ENCODE assay signal across 6 cellular contexts in the genomic region with DNA sequence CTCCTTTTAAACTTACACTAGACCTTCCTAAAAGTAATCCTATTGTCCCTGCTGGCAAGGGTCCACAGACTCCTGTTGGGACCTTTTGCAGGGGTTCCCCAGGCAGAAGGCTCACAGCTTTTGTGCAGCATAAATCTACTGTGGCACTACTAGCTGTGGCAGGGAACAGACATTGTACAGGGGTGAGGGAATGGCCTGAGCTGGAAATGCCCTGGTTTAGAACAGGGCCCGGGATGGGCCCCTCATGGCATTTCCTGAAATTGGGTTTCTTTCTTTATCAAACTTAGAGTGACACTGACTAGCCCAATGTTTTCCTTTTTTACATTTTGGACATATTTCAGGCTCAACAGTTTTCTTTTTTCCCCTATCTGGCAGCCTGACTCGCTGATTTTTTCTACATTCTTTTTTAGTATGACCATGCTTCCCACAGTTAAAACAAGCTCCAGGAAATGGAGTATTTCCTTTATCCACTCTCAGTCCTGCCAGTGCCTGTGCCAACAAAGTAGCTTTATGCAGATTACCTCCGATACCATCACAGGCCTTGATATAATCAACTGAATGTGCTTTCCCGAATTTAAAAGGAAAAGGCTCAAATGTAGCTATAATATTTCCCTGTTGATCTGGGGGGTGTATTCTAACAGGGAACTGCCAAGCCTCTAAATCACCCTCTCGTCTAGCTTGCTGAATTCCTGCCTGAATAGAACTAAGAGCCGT. TPM values are rescaled to one million over a fixed set of nuclear protein-coding genes. Genes with fewer than 3 reads are reported as not detected.
DNase-seq lines count a peak whose midpoint lies in the region; FAIRE-seq and TF ChIP-seq lines count a peak whose summit lies in the region.
"Not testable (repeated sequence)": the region's sequence is repeated elsewhere in the genome, so short reads cannot be mapped to it uniquely, and the experiment has no call there.

No MANE protein-coding gene starts in this region.

- not testable (repeated sequence) for H3K9ac ChIP-seq in endothelial cell of umbilical vein (replicated peaks; ENCODE audit: extremely low read depth, insufficient read depth, low read length)

- H3K4me1 ChIP-seq in endothelial cell of umbilical vein (ENCODE audit: control insufficient read depth, extremely low read depth, insufficient read depth, low read length); osteoblast (ENCODE audit: insufficient read depth, low read length): not testable (repeated sequence)
- H3K4me1 ChIP-seq in stomach: peaks cover 0 to 24% (median 11%) of the 10 kb centered on the region in 4 donors

- not testable (repeated sequence) for H3K79me2 ChIP-seq in endothelial cell of umbilical vein (ENCODE audit: control insufficient read depth, insufficient read depth, low read length); osteoblast (ENCODE audit: insufficient read depth, low read length)

- H3K27ac ChIP-seq in VCaP: peak overlapping the region; percentile 22
- peak overlapping the region; percentile 50 for H3K27ac ChIP-seq in endothelial cell of umbilical vein (ENCODE audit: insufficient read depth, low read depth, low read length)
- not testable (repeated sequence) for H3K27ac ChIP-seq in osteoblast (ENCODE audit: low read depth, low read length)
- peak overlapping the region in 4 of 5 donors; percentile 24 to 46 (median 34) for H3K27ac ChIP-seq in stomach

- peak overlapping the region; percentile 76 for H3K27ac Mint-ChIP-seq in HFFc6
- peak overlapping the region; percentile 92 for H3K27ac Mint-ChIP-seq in chondrocyte (ENCODE audit: unreplicated experiment)

- TF ChIP-seq POLR2A in endothelial cell of umbilical vein (IDR thresholded peaks at IDR 0.05; ENCODE audit: low read depth, low read length); stomach (IDR thresholded peaks at IDR 0.05): not testable (repeated sequence)

- not testable (repeated sequence) for H3K4me3 ChIP-seq in endothelial cell of umbilical vein (replicated peaks in 1 of 3; ENCODE audit: insufficient read depth in 1 of 3, low read depth in 1 of 3, low read length in 3 of 3); osteoblast (ENCODE audit: insufficient read depth, low read length); stomach

- peaks cover 14% of the 10 kb centered on the region for H3K9me3 Mint-ChIP-seq in HFFc6
- H3K9me3 Mint-ChIP-seq in chondrocyte (ENCODE audit: low read depth): not testable (repeated sequence)

- DNase-seq in HFFc6; chondrocyte (ENCODE audit: low spot score); osteoblast (ENCODE audit: insufficient read length, low spot score, missing footprints); stomach: not testable (repeated sequence)
- peak; percentile 70 for DNase-seq in endothelial cell of umbilical vein (ENCODE audit: low read depth, low spot score)

- H4K20me1 ChIP-seq in endothelial cell of umbilical vein (replicated peaks; ENCODE audit: control insufficient read depth, extremely low read depth, insufficient read depth, low read length); osteoblast (ENCODE audit: insufficient read depth, low read length): not testable (repeated sequence)

- H3K9me3 ChIP-seq in endothelial cell of umbilical vein (replicated peaks; ENCODE audit: control insufficient read depth, insufficient read depth, low read length); osteoblast (ENCODE audit: low read depth, low read length); stomach: not testable (repeated sequence)

- H3K4me1 Mint-ChIP-seq in HFFc6 (ENCODE audit: low read depth) (peaks cover 70% of the 10 kb centered on the region), chondrocyte (ENCODE audit: low read depth) (peaks cover 56% of the 10 kb centered on the region)

- dilution Hi-C loops in endothelial cell of umbilical vein (cut with MboI; ENCODE audit: extremely low pct_ligation_motif_present, low sequenced_read_pairs): not testable (repeated sequence)

- not testable (repeated sequence) for H2AFZ ChIP-seq in endothelial cell of umbilical vein (ENCODE audit: low read depth, low read length)
- H2AFZ ChIP-seq in osteoblast (ENCODE audit: low read length): peak overlapping the region; percentile 51

- H3K27me3 Mint-ChIP-seq in HFFc6 (ENCODE audit: insufficient read depth); chondrocyte (ENCODE audit: low read depth): not testable (repeated sequence)

- peaks cover 44% of the 10 kb centered on the region for H3K36me3 Mint-ChIP-seq in HFFc6 (ENCODE audit: low read depth)
- not testable (repeated sequence) for H3K36me3 Mint-ChIP-seq in chondrocyte (ENCODE audit: low read depth)

- intact Hi-C loops in endothelial cell of umbilical vein (cut with micrococcal nuclease); stomach (cut with DNase I; ENCODE audit: low total_unique reads): not testable (repeated sequence)

- CTCF ChIA-PET in endothelial cell of umbilical vein (lab: Charles Lee): interaction anchor here (0.8 to 1.3 kb wide), 5 partner anchors 12 to 76 kb away, joined by 3 to 4 read pairs (median 4); no protein-coding TSS in a partner anchor

- peak; percentile 70 for FAIRE-seq in endothelial cell of umbilical vein (lab: Jason Lieb, UNC)

- not testable (repeated sequence) for BruUV-seq in endothelial cell of umbilical vein (replicated peaks; lab: Mats Ljungman, UMichigan)

- TF ChIP-seq CTCF in HFFc6 (IDR thresholded peaks at IDR 0.05); VCaP (conservative IDR thresholded peaks at IDR 0.05); chondrocyte (IDR thresholded peaks at IDR 0.05); endothelial cell of umbilical vein (IDR thresholded peaks at IDR 0.05; ENCODE audit: extremely low read depth in 1 of 2, insufficient read depth in 1 of 2, low read depth in 1 of 2, low read length in 2 of 2); osteoblast (IDR thresholded peaks at IDR 0.05; ENCODE audit: extremely low read depth, low read depth, low read length); stomach (IDR thresholded peaks at IDR 0.05): not testable (repeated sequence)

- POLR2A ChIA-PET in endothelial cell of umbilical vein (lab: Charles Lee): not testable (repeated sequence)

- not testable (repeated sequence) for H3K36me3 ChIP-seq in endothelial cell of umbilical vein (ENCODE audit: control insufficient read depth in 2 of 2, extremely low read depth in 1 of 2, insufficient read depth in 2 of 2, low read length in 2 of 2); osteoblast (ENCODE audit: insufficient read depth, low read length); stomach

- not testable (repeated sequence) for H3K4me2 ChIP-seq in endothelial cell of umbilical vein (ENCODE audit: insufficient read depth, low read length); osteoblast (ENCODE audit: insufficient read depth, low read length)

- not testable (repeated sequence) for H3K9me1 ChIP-seq in endothelial cell of umbilical vein (replicated peaks; ENCODE audit: control insufficient read depth, extremely low read depth, insufficient read depth, low read length)

- H3K4me3 Mint-ChIP-seq in HFFc6: peak overlapping the region; percentile 34
- H3K4me3 Mint-ChIP-seq in chondrocyte (ENCODE audit: unreplicated experiment): peak overlapping the region; percentile 20

- WGBS in stomach, 5 donors: 33 to 57% (median 43%) methylated on average over 5 to 6 of the region's 6 CpGs

- H3K27me3 ChIP-seq in endothelial cell of umbilical vein (ENCODE audit: control insufficient read depth in 2 of 2, insufficient read depth in 2 of 2, low read length in 2 of 2); osteoblast (ENCODE audit: insufficient read depth, low read length); stomach: not testable (repeated sequence)

- TF ChIP-seq EP300 in stomach (IDR thresholded peaks at IDR 0.05): not testable (repeated sequence)

RNA-seq across cellular contexts. Expression of gene C12orf75, which starts 22.7 kb away (rescaled TPM):
- total RNA-seq in HFFc6 (2021; fragmentation: NEBNext Ultra II Directional; extraction: Animal tissue kit (Norgen Biotek cat#: 25700)): 1,000 to 10,000 TPM; 1,007 to 1,412 (median 1,300) TPM
- 189 to 310 TPM (median 286 TPM) in 3 replicates for total RNA-seq in chondrocyte
- 60.7 and 73.6 TPM in 2 replicates for total RNA-seq in endothelial cell of umbilical vein
- 23.6 and 27.6 TPM in 2 replicates for polyA plus RNA-seq in endothelial cell of umbilical vein
- polyA plus RNA-seq in endothelial cell of umbilical vein (2011; cell fraction: cytosol; rRNA removed): 46.4 and 50.6 TPM in 2 replicates
- 21.8 and 23.3 TPM in 2 replicates for polyA plus RNA-seq in endothelial cell of umbilical vein (2011; cell fraction: nucleus; rRNA removed)
- 47.1 and 71.8 TPM in 2 replicates for polyA plus RNA-seq in endothelial cell of umbilical vein (2012)
- polyA minus RNA-seq in endothelial cell of umbilical vein: 12.2 and 19.7 TPM in 2 replicates
- 16.0 TPM for polyA minus RNA-seq in endothelial cell of umbilical vein (2011; cell fraction: cytosol; rRNA and poly(A)+ RNA removed)
- polyA minus RNA-seq in endothelial cell of umbilical vein (2011; cell fraction: nucleus; rRNA and poly(A)+ RNA removed): 10.0 and 18.5 TPM in 2 replicates
- total RNA-seq in osteoblast: 48.5 and 58.0 TPM in 2 replicates
- 10 to 100 TPM in 3 of 5 donors, 1 to 10 TPM in 1, not detected in 1; 4.9 to 43.7 (median 35.3) TPM for total RNA-seq in stomach
- 100 to 1,000 TPM in 2 of 3 donors, 10 to 100 TPM in 1; 43.4 to 145 (median 143) TPM for polyA plus RNA-seq in stomach
